In genomic region chr3:192570315-192570714, GRCh38 we compare ENCODE assay signal across 1 cellular context.
TF ChIP-seq lines count a peak whose summit lies in the region.

No MANE protein-coding gene starts in this region.

TF ChIP-seq in A549, 52 proteins besides CTCF, POLR2A, EP300 and RAD21 (continued from another document):
- TF ChIP-seq MAX (IDR thresholded peaks at IDR 0.05) (no peak), RARB (CRISPR knock-in tag; IDR thresholded peaks at IDR 0.05) (no peak), CBX2 (IDR thresholded peaks at IDR 0.05; ENCODE audit: borderline replicate concordance, low read depth) (no peak), ESRRA (IDR thresholded peaks at IDR 0.05; ENCODE audit: borderline replicate concordance, low read length) (no peak), JUN (IDR thresholded peaks at IDR 0.05) (no peak)
TF ChIP-seq in A549: peak in this region for 0.
